8 cellular contexts compared by ENCODE assay signal in genomic region chr20:13684566-13685222, GRCh38. TPM values are rescaled to one million over a fixed set of nuclear protein-coding genes. Genes with fewer than 3 reads are reported as not detected.
DNase-seq lines count a peak whose midpoint lies in the region; ATAC-seq and FAIRE-seq lines count a peak whose summit lies in the region.

No MANE protein-coding gene starts in this region.

- FAIRE-seq in HTR-8/SVneo (lab: Jason Lieb, UNC): no peak

- DNase-seq in GF-D8 (lab: John Stamatoyannopoulos, UW) (peak; percentile 63), RPMI7951 (ENCODE audit: low read depth) (peak; percentile 54), 8988T (no peak), HTR-8/SVneo (ENCODE audit: insufficient read length, low spot score) (no peak), NCI-H1417 treated with DMSO at 0.1 percent for 48 hours (lab: John Stamatoyannopoulos, UW) (no peak)
- DNase-seq in activated CD4-positive, alpha-beta T cell treated with anti-CD3 and anti-CD28 coated beads for 48 hours: no peak

- peak; percentile 69 for ATAC-seq in GM19463 (IDR thresholded peaks at IDR 0.05; ENCODE audit: unreplicated experiment)
- ATAC-seq in HG03103 (IDR thresholded peaks at IDR 0.05; ENCODE audit: low read depth, unreplicated experiment): peak; percentile 63

RNA-seq across cellular contexts. Expression of gene TASP1, which starts 46.0 kb away (rescaled TPM):
- total RNA-seq in RPMI7951 (2014; rRNA removed; shearing (Covaris generic)): 8.7 and 9.6 TPM in 2 replicates

Comparison
In these comparisons a context has a peak if more than half of its experiments do, and no peak if none do; other contexts are left out.
1. DNase-seq: peak in GF-D8 (single experiment) and RPMI7951 (single experiment); none in 8988T (single experiment), activated CD4-positive, alpha-beta T cell treated with anti-CD3 and anti-CD28 coated beads for 48 hours (single experiment), HTR-8/SVneo (single experiment) and NCI-H1417 treated with DMSO at 0.1 percent for 48 hours (single experiment).